30 cellular contexts compared by ENCODE assay signal in the genomic region with DNA sequence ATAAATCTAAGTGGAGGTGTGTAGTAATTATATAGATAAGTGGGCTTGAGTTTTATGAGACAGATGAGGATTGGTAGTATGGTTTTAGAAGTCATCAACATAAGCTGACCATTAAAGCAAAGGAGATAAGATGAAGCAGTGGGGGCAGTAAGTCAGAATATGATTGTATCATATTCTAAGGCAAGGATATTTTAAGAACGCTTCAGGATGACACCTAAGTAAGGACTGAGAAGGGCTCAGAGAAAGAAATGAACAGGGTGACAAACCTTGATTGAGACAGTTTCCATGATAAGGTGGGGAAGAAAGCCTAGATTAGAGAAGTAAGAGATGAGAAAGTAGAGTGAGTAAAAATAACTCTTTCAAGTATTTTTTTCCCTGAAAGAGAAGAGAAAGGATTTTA.
"Had no signal": no experiment of that assay in that cellular context is flagged by ENCODE, and none has a peak within 500 bp of the region (broad histone marks: within the 10 kb centered on the region; RNA-seq: fewer than 3 reads in every experiment).

No MANE protein-coding gene starts in this region.

- ATAC-seq: naive thymus-derived CD8-positive, alpha-beta T cell; natural killer cell treated with Interleukin-12 subunit alpha and Interleukin-12 subunit beta and Interleukin-15 and Interleukin-18, amount 100 ng/mL, for 72 hours; pancreas; right cardiac atrium; right lobe of liver; stimulated activated memory B cell treated with anti-CD40 and anti-IgM and Interleukin-4, amounts not matched to agents 10 μg/mL and 1 μg/mL and 100 μg/mL, for 72 hours; stimulated activated naive CD8-positive, alpha-beta T cell treated with anti-CD3 and anti-CD28 coated beads, Interleukin-15, amount 100 ng/mL, for 72 hours; stimulated activated naive CD8-positive, alpha-beta T cell treated with anti-CD3 and anti-CD28 coated beads, Interleukin-15, Interleukin-2, amounts not matched to agents 100 U/mL and 50 U/mL, for 24 hours; upper lobe of right lung had no signal

- H3K4me3 ChIP-seq: pancreas, prostate gland, right lobe of liver, sigmoid colon, skin epidermis, smooth muscle cell, spleen, suprapubic skin, testis, tibial artery, transverse colon, upper lobe of right lung, uterus had no signal

- H3K9me3 ChIP-seq: neutrophil, pancreas, prostate gland, right lobe of liver, sigmoid colon, spleen, suprapubic skin, testis, tibial artery, transverse colon, upper lobe of right lung, uterus had no signal

- H3K4me2 ChIP-seq: smooth muscle cell had no signal

- DNase-seq: naive B cell; naive thymus-derived CD8-positive, alpha-beta T cell; nephron progenitor cell; nucleus accumbens; pancreas; right cardiac atrium; right lobe of liver; sigmoid colon; spleen; stimulated activated CD4-positive, alpha-beta T cell treated with anti-CD3 and anti-CD28 coated beads, Interleukin-12 subunit alpha, Interleukin-12 subunit beta, amount 100 ng/mL, for 4 hours; stimulated activated CD4-positive, alpha-beta T cell treated with anti-CD3 and anti-CD28 coated beads, Interleukin-1b, Interleukin-23, amount 100 ng/mL, for 48 hours; stimulated activated CD4-positive, alpha-beta T cell treated with anti-CD3 and anti-CD28 coated beads, Interleukin-4, amount 100 ng/mL, for 1 hour; stimulated activated CD4-positive, alpha-beta T cell treated with anti-CD3 and anti-CD28 coated beads, Interleukin-4, amount 100 ng/mL, for 4 hours; stimulated activated CD8-positive, alpha-beta memory T cell treated with anti-CD3 and anti-CD28 coated beads, Interleukin-4, amount 100 ng/mL, for 48 hours; stimulated activated naive CD4-positive, alpha-beta T cell; stimulated activated naive CD8-positive, alpha-beta T cell treated with anti-CD3 and anti-CD28 coated beads, Interleukin-15, amount 100 ng/mL, for 72 hours; stimulated activated naive CD8-positive, alpha-beta T cell treated with anti-CD3 and anti-CD28 coated beads, Interleukin-15, Interleukin-2, amounts not matched to agents 100 U/mL and 50 U/mL, for 24 hours; substantia nigra; testis; tibial artery; transverse colon; upper lobe of right lung; uterus had no signal

- H3K4me1 ChIP-seq: pancreas, prostate gland, right lobe of liver, sigmoid colon, spleen, suprapubic skin, testis, tibial artery, transverse colon, upper lobe of right lung, uterus had no signal

- H3K36me3 ChIP-seq: neutrophil, pancreas, prostate gland, right lobe of liver, sigmoid colon, spleen, suprapubic skin, tibial artery, transverse colon, upper lobe of right lung, uterus had no signal

- H3K27me3 ChIP-seq: neutrophil, pancreas, right lobe of liver, sigmoid colon, spleen, suprapubic skin, testis, tibial artery, transverse colon, upper lobe of right lung, uterus had no signal
